8 cellular contexts compared by ENCODE assay signal in genomic region chr5:133460172-133460758, GRCh38.
DNase-seq lines count a peak whose midpoint lies in the region; ATAC-seq and TF ChIP-seq lines count a peak whose summit lies in the region.

No MANE protein-coding gene starts in this region.

- H3K79me2 ChIP-seq in MM.1S (ENCODE audit: low read length), result no peaks in the 10 kb centered on the region

- no peak overlapping the region for H2AFZ ChIP-seq in MM.1S (ENCODE audit: low read length)

- H3K4me3 Mint-ChIP-seq in natural killer cell treated with Interleukin-12 subunit alpha and Interleukin-12 subunit beta and Interleukin-15 and Interleukin-18, amount 100 ng/mL, for 72 hours, result no peak overlapping the region

- DNase-seq in NCI-H748 (lab: John Stamatoyannopoulos, UW; ENCODE audit: unreplicated experiment) (peak; percentile 53), NCI-H748 treated with DMSO at 0.1 percent for 48 hours (lab: John Stamatoyannopoulos, UW) (no peak), MM.1S (peak; percentile 10), astrocyte of the cerebellum (ENCODE audit: low read depth) (no peak), SK-N-DZ (ENCODE audit: low spot score) (no peak), foreskin melanocyte (no peak)
- peak; percentile 16 for DNase-seq in natural killer cell treated with Interleukin-12 subunit alpha and Interleukin-12 subunit beta and Interleukin-15 and Interleukin-18, amount 100 ng/mL, for 72 hours (ENCODE audit: low spot score)

- no peak overlapping the region for H3K9ac ChIP-seq in MM.1S (ENCODE audit: low read length)

- H3K27me3 Mint-ChIP-seq in natural killer cell treated with Interleukin-12 subunit alpha and Interleukin-12 subunit beta and Interleukin-15 and Interleukin-18, amount 100 ng/mL, for 72 hours, result no peaks in the 10 kb centered on the region

- H3K27ac Mint-ChIP-seq in natural killer cell treated with Interleukin-12 subunit alpha and Interleukin-12 subunit beta and Interleukin-15 and Interleukin-18, amount 100 ng/mL, for 72 hours, result no peak overlapping the region

- H4K20me1 ChIP-seq in MM.1S (ENCODE audit: insufficient read depth, low read length), result no peaks in the 10 kb centered on the region

- no peak overlapping the region for H3K27ac ChIP-seq in MM.1S (ENCODE audit: low read length)

- no peaks in the 10 kb centered on the region for H3K36me3 ChIP-seq in MM.1S (replicated peaks; ENCODE audit: insufficient read depth, low read length)

- H3K36me3 Mint-ChIP-seq in natural killer cell treated with Interleukin-12 subunit alpha and Interleukin-12 subunit beta and Interleukin-15 and Interleukin-18, amount 100 ng/mL, for 72 hours, result no peaks in the 10 kb centered on the region

- H3K4me1 ChIP-seq in MM.1S (ENCODE audit: low read length), result no peaks in the 10 kb centered on the region

- in situ Hi-C loops in astrocyte of the cerebellum (cut with HindIII; ENCODE audit: low sequenced_read_pairs), result no loop called here

- TF ChIP-seq CTCF in MM.1S (IDR thresholded peaks at IDR 0.05; ENCODE audit: low read length) (peak; percentile 64), astrocyte of the cerebellum (IDR thresholded peaks at IDR 0.05; ENCODE audit: low read depth, low read length, missing control alignments) (peak; percentile 43)

- no peak overlapping the region; the same call in 1 of the 2 replicates for H3K4me2 ChIP-seq in MM.1S (ENCODE audit: low read depth, low read length)

- H3K4me1 Mint-ChIP-seq in natural killer cell treated with Interleukin-12 subunit alpha and Interleukin-12 subunit beta and Interleukin-15 and Interleukin-18, amount 100 ng/mL, for 72 hours (ENCODE audit: low read depth in 2 of 2), result peaks cover under 1 to 7% of the 10 kb centered on the region in 2 donors

- H3K9me3 ChIP-seq in MM.1S (replicated peaks; ENCODE audit: insufficient read depth, low read length), result no peaks in the 10 kb centered on the region

- no peaks in the 10 kb centered on the region for H3K9me3 Mint-ChIP-seq in natural killer cell treated with Interleukin-12 subunit alpha and Interleukin-12 subunit beta and Interleukin-15 and Interleukin-18, amount 100 ng/mL, for 72 hours

- no peaks in the 10 kb centered on the region for H3F3A ChIP-seq in MM.1S (ENCODE audit: insufficient read depth, low read length)

- H3K4me3 ChIP-seq in MM.1S (ENCODE audit: low read length) (no peak overlapping the region), astrocyte of the cerebellum (ENCODE audit: low read depth, low read length) (no peak overlapping the region)

- H3K9me2 ChIP-seq in MM.1S (replicated peaks; ENCODE audit: insufficient read depth, low read length), result no peaks in the 10 kb centered on the region

- no peaks in the 10 kb centered on the region for H3K27me3 ChIP-seq in MM.1S (replicated peaks; ENCODE audit: insufficient read depth, low read length)

- ATAC-seq in natural killer cell treated with Interleukin-12 subunit alpha and Interleukin-12 subunit beta and Interleukin-15 and Interleukin-18, amount 100 ng/mL, for 72 hours, result no peak
- ATAC-seq in HG03159 (IDR thresholded peaks at IDR 0.05; ENCODE audit: unreplicated experiment), result no peak

Comparison
In these comparisons a context has a peak if more than half of its experiments do, and no peak if none do; other contexts are left out.
1. DNase-seq: peak in NCI-H748 (single experiment), MM.1S (single experiment) and natural killer cell treated with Interleukin-12 subunit alpha and Interleukin-12 subunit beta and Interleukin-15 and Interleukin-18, amount 100 ng/mL, for 72 hours (single experiment); none in NCI-H748 treated with DMSO at 0.1 percent for 48 hours (single experiment), astrocyte of the cerebellum (single experiment), SK-N-DZ (single experiment) and foreskin melanocyte (single experiment).